7 cellular contexts compared by ENCODE assay signal in the genomic region with DNA sequence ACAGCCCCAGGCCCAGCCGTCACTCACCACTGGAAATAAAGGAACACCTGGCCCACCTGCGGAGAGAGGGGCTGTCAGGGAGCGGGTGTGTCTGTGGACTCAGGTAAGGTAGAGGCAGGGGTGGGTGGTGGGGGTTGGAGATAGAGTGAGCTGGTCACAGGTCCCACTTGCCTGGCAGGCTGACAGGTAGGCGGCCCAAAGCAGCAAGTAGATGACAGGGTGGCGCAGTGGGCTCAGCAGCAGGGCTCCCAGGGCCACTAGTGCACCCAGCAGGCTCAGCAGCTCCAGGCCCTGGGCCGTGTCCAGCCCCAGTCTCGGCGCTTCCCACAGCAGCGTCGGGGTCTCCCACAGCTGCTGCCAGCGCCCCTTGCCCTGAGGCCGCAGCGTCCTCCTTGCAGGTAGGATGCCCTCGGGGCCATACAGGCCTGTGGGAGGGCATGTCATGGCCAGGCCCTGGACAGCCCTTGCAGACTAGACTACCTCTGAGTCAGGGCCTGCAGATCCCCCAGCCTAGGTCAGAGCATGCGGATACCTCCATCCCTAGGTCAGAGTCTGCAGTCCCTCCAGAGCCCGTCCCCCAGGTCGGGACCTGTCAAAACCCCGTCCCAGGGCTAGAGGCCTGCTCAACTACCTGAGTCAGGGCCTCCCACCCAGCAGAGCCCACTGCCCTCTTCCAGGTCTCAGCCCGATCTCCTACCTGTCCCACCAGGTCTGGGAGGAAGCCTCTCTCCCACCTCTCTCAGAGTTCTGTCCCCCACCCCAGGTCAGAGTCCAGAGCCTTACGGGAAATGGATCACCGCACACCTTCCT. TPM values are rescaled to one million over a fixed set of nuclear protein-coding genes. Genes with fewer than 3 reads are reported as not detected.
DNase-seq lines count a peak whose midpoint lies in the region; ATAC-seq, FAIRE-seq and TF ChIP-seq lines count a peak whose summit lies in the region.

No MANE protein-coding gene starts in this region.

- no peaks in the 10 kb centered on the region for H3K9me1 ChIP-seq in K562 (ENCODE audit: control insufficient read depth, insufficient read depth, low read length)

- H2AFZ ChIP-seq in K562 (ENCODE audit: low read depth, low read length) = peak overlapping the region; percentile 93

- H3K36me3 ChIP-seq in K562 (ENCODE audit: control insufficient read depth, insufficient read depth, low read length) = peaks cover 29% of the 10 kb centered on the region; the same call in 1 of the 3 replicates
- peaks cover 44% of the 10 kb centered on the region for H3K36me3 ChIP-seq in thymus (ENCODE audit: control insufficient read depth, insufficient read depth)

- no peak for TF ChIP-seq CTCF in K562 (IDR thresholded peaks at IDR 0.05 in 2 of 3, conservative IDR thresholded peaks at IDR 0.05 in 1 of 3; ENCODE audit: insufficient read depth in 2 of 3, low read depth in 1 of 3, low read length in 3 of 3)

- H3K27me3 ChIP-seq in K562 (ENCODE audit: control insufficient read depth in 2 of 2, insufficient read depth in 2 of 2, low read length in 2 of 2) (no peaks in the 10 kb centered on the region), thymus (ENCODE audit: control insufficient read depth, insufficient read depth) (no peaks in the 10 kb centered on the region)

- peak overlapping the region; percentile 74 for H3K27ac ChIP-seq in K562 (ENCODE audit: extremely low read depth, low read depth, low read length)
- H3K27ac ChIP-seq in thymus (ENCODE audit: low read depth) = peak overlapping the region; percentile 92

- TSS peak; percentile 75 for BruUV-seq in K562 (replicated peaks; lab: Mats Ljungman, UMichigan)

- peak overlapping the region; percentile 94 for H3K4me3 ChIP-seq in Jurkat, Clone E6-1 (ENCODE audit: low read length)
- H3K4me3 ChIP-seq in K562 = peak overlapping the region; percentile 87
- H3K4me3 ChIP-seq in thymus (ENCODE audit: low read length) = peak overlapping the region; percentile 96

- peaks cover 0 to 27% of the 10 kb centered on the region in 2 experiments; a peak in 3 of 5 replicates for H3K4me1 ChIP-seq in K562 (replicated peaks in 1 of 2; ENCODE audit: control insufficient read depth in 2 of 2, insufficient read depth in 2 of 2, low read length in 2 of 2)
- peaks cover 17% of the 10 kb centered on the region for H3K4me1 ChIP-seq in thymus (ENCODE audit: control insufficient read depth, insufficient read depth, low read length)

- WGBS in K562 (ENCODE audit: insufficient coverage, low coverage, missing lambda C conversion rate) = 22% methylated on average over 6 of the region's 21 CpGs
- 59% methylated on average over 21 of the region's 21 CpGs for WGBS in thymus

- CTCF ChIA-PET in K562 (lab: Yijun Ruan, JAX; ENCODE audit: low intra/inter-chr PET ratio) = no interaction called here

- intact Hi-C loops in K562 (cut with micrococcal nuclease) = no loop called here
- intact Hi-C loops in left colon (cut with DNase I, micrococcal nuclease) = no loop called here

- H3K79me2 ChIP-seq in K562 (ENCODE audit: control insufficient read depth, insufficient read depth, low read length) = peaks cover 38% of the 10 kb centered on the region

- POLR2A ChIA-PET in K562 (lab: Yijun Ruan, JAX) = interaction anchor here (0.6 to 5.7 kb wide), 3 partner anchors 10 to 317 kb away, joined by 3 to 65 read pairs (median 4); a partner anchor contains a TSS

- no peak for DNase-seq in Jurkat, Clone E6-1 (ENCODE audit: low read depth, low spot score)
- peak in 3 of 4 experiments; percentile 21 to 23 (median 21) for DNase-seq in K562 (ENCODE audit: extremely low read depth in 1 of 4, low spot score in 3 of 4)
- DNase-seq in left colon = peak; percentile 47 to 49
- DNase-seq in KBM-7 = no peak
- no peak for DNase-seq in SIG-M5 treated with dmso at 0.1 percent for 504 hours (lab: John Stamatoyannopoulos, UW; ENCODE audit: unreplicated experiment)

- in situ Hi-C loops in K562 (cut with MboI) (no loop called here), KBM-7 (cut with MboI; ENCODE audit: low pct_unique_long_range_greater_than_20kb, low sequenced_read_pairs) (no loop called here)

- peak overlapping the region; percentile 91 for H3K4me2 ChIP-seq in K562 (ENCODE audit: insufficient read depth, low read length)

- TF ChIP-seq EP300 in K562 (IDR thresholded peaks at IDR 0.05; ENCODE audit: low read length) = no peak

- H4K20me1 ChIP-seq in K562 (replicated peaks; ENCODE audit: control insufficient read depth, insufficient read depth, low read length) = no peaks in the 10 kb centered on the region

- no peak for TF ChIP-seq RAD21 in K562 (CRISPR knock-in tag; conservative IDR thresholded peaks at IDR 0.05 in 1 of 2, IDR thresholded peaks at IDR 0.05 in 1 of 2)

- H3K9me3 ChIP-seq in K562 (replicated peaks; ENCODE audit: control insufficient read depth, insufficient read depth, low read depth, low read length) = no peaks in the 10 kb centered on the region
- H3K9me3 ChIP-seq in thymus (ENCODE audit: control insufficient read depth) = no peaks in the 10 kb centered on the region

- FAIRE-seq in K562 (lab: Jason Lieb, UNC) = no peak

- ATAC-seq in GM19438 (IDR thresholded peaks at IDR 0.05; ENCODE audit: low read depth, unreplicated experiment) = peak; percentile 11
- peak; percentile 36 for ATAC-seq in K562
- ATAC-seq in left colon = peak; percentile 3

- no peak for TF ChIP-seq POLR2A in K562 (conservative IDR thresholded peaks at IDR 0.05)

- H3K9ac ChIP-seq in K562 (ENCODE audit: insufficient read depth in 1 of 2, low read depth in 2 of 2, low read length in 2 of 2) = peak overlapping the region; percentile 85 to 96

RNA-seq across cellular contexts. Expression of a gene that starts 0.7 kb away (rescaled TPM):
- 41.7 TPM for polyA plus RNA-seq in Jurkat, Clone E6-1 (2012; ENCODE audit: insufficient read depth, insufficient read length)
- 23.7 and 131 TPM in 2 replicates for total RNA-seq in K562 (2011; cell fraction: chromatin; rRNA removed; ENCODE audit: low replicate concordance)
- 145 and 174 TPM in 2 replicates for total RNA-seq in K562 (2011; cell fraction: nucleolus; rRNA removed)
- 53.0 and 58.1 TPM in 2 replicates for total RNA-seq in K562 (2011; cell fraction: nucleoplasm; rRNA removed)
- 18.1 and 26.0 TPM in 2 replicates for total RNA-seq in K562 (2014; rRNA removed)
- 0.67 and 1.2 TPM in 2 replicates for total RNA-seq in K562 (2014; rRNA removed; fragmentation: Illumina TruSeq; extraction: Trizol)
- total RNA-seq in K562 (2015; rRNA removed; fragmentation: Illumina TruSeq; extraction: Trizol) = 7.5 and 7.6 TPM in 2 replicates
- total RNA-seq in K562 (2021) = 35.8 and 37.1 TPM in 2 replicates
- polyA plus RNA-seq in K562 (2011; rRNA removed) = 8.8 and 19.2 TPM in 2 replicates
- 17.7 and 43.8 TPM in 2 replicates for polyA plus RNA-seq in K562 (2011; cell fraction: cytosol; rRNA removed)
- 202 and 324 TPM in 2 replicates for polyA plus RNA-seq in K562 (2011; cell fraction: nucleus; rRNA removed)
- 22.2 and 47.8 TPM in 2 replicates for polyA plus RNA-seq in K562 (2012)
- polyA plus RNA-seq in K562 (2014; fragmentation: Illumina TruSeq; extraction: Trizol) = 3.2 and 13.6 TPM in 2 replicates
- under 1 TPM; 0.08 to 0.39 TPM for polyA plus RNA-seq in K562 (2014; fragmentation: Nextera tagmentation; extraction: Ambion mirVana)
- 31.7 and 32.7 TPM in 2 replicates for polyA plus RNA-seq in K562 (2014; rRNA removed)
- polyA minus RNA-seq in K562 (2011; rRNA and poly(A)+ RNA removed) = 3.2 and 3.9 TPM in 2 replicates
- 17.6 and 18.8 TPM in 2 replicates for polyA minus RNA-seq in K562 (2011; cell fraction: cytosol; rRNA and poly(A)+ RNA removed)
- polyA minus RNA-seq in K562 (2011; cell fraction: nucleus; rRNA and poly(A)+ RNA removed) = 38.4 and 48.2 TPM in 2 replicates
- 10 to 100 TPM; 58.7 to 59.3 TPM for total RNA-seq in left colon
- 90.2 TPM for polyA plus RNA-seq in thymus

RNA-seq across cellular contexts. Expression of a gene that starts 1.2 kb away (rescaled TPM):
- polyA plus RNA-seq in Jurkat, Clone E6-1 (2012; ENCODE audit: insufficient read depth, insufficient read length) = 86.5 TPM
- 73.5 and 259 TPM in 2 replicates for total RNA-seq in K562 (2011; cell fraction: chromatin; rRNA removed; ENCODE audit: low replicate concordance)
- 203 and 218 TPM in 2 replicates for total RNA-seq in K562 (2011; cell fraction: nucleolus; rRNA removed)
- total RNA-seq in K562 (2011; cell fraction: nucleoplasm; rRNA removed) = 91.6 and 121 TPM in 2 replicates
- 72.3 and 79.2 TPM in 2 replicates for total RNA-seq in K562 (2014; rRNA removed)
- 20.2 and 24.3 TPM in 2 replicates for total RNA-seq in K562 (2014; rRNA removed; fragmentation: Illumina TruSeq; extraction: Trizol)
- 40.5 and 42.9 TPM in 2 replicates for total RNA-seq in K562 (2015; rRNA removed; fragmentation: Illumina TruSeq; extraction: Trizol)
- 83.2 and 88.6 TPM in 2 replicates for total RNA-seq in K562 (2021)
- 31.2 and 43.9 TPM in 2 replicates for polyA plus RNA-seq in K562 (2011; rRNA removed)
- polyA plus RNA-seq in K562 (2011; cell fraction: cytosol; rRNA removed) = 48.1 and 62.5 TPM in 2 replicates
- polyA plus RNA-seq in K562 (2011; cell fraction: nucleus; rRNA removed) = 140 and 169 TPM in 2 replicates
- 46.4 and 80.8 TPM in 2 replicates for polyA plus RNA-seq in K562 (2012)
- polyA plus RNA-seq in K562 (2014; fragmentation: Illumina TruSeq; extraction: Trizol) = 32.4 and 44.0 TPM in 2 replicates
- polyA plus RNA-seq in K562 (2014; fragmentation: Nextera tagmentation; extraction: Ambion mirVana) = 10 to 100 TPM in 1 of 2 experiments, 1 to 10 TPM in 1; 3.6 to 10.0 TPM
- 63.3 and 67.1 TPM in 2 replicates for polyA plus RNA-seq in K562 (2014; rRNA removed)
- polyA minus RNA-seq in K562 (2011; rRNA and poly(A)+ RNA removed) = 20.3 and 21.0 TPM in 2 replicates
- 44.2 and 53.0 TPM in 2 replicates for polyA minus RNA-seq in K562 (2011; cell fraction: cytosol; rRNA and poly(A)+ RNA removed)
- 37.6 and 55.5 TPM in 2 replicates for polyA minus RNA-seq in K562 (2011; cell fraction: nucleus; rRNA and poly(A)+ RNA removed)
- 10 to 100 TPM; 26.6 to 27.1 TPM for total RNA-seq in left colon
- polyA plus RNA-seq in thymus = 40.8 TPM

RNA-seq across cellular contexts. Expression of a gene that starts 18.6 kb away (rescaled TPM):
- 5.8 TPM for polyA plus RNA-seq in Jurkat, Clone E6-1 (2012; ENCODE audit: insufficient read depth, insufficient read length)
- total RNA-seq in K562 (2011; cell fraction: chromatin; rRNA removed; ENCODE audit: low replicate concordance) = not detected in 2 replicates
- total RNA-seq in K562 (2011; cell fraction: nucleolus; rRNA removed) = 1.0 and 3.9 TPM in 2 replicates
- not detected in 2 replicates for total RNA-seq in K562 (2011; cell fraction: nucleoplasm; rRNA removed)
- 2.2 and 2.6 TPM in 2 replicates for total RNA-seq in K562 (2014; rRNA removed)
- not detected in 2 replicates for total RNA-seq in K562 (2014; rRNA removed; fragmentation: Illumina TruSeq; extraction: Trizol)
- 0.26 and 0.69 TPM in 2 replicates for total RNA-seq in K562 (2015; rRNA removed; fragmentation: Illumina TruSeq; extraction: Trizol)
- total RNA-seq in K562 (2021) = 4.0 and 8.9 TPM in 2 replicates
- 1.1 and 2.2 TPM in 2 replicates for polyA plus RNA-seq in K562 (2011; rRNA removed)
- 2.9 and 6.2 TPM in 2 replicates for polyA plus RNA-seq in K562 (2011; cell fraction: cytosol; rRNA removed)
- 0.51 and 1.7 TPM in 2 replicates for polyA plus RNA-seq in K562 (2011; cell fraction: nucleus; rRNA removed)
- polyA plus RNA-seq in K562 (2012) = 1.7 and 7.0 TPM in 2 replicates
- polyA plus RNA-seq in K562 (2014; fragmentation: Illumina TruSeq; extraction: Trizol) = 0.34 TPM in 1 of 2 replicates, not detected in the other
- polyA plus RNA-seq in K562 (2014; fragmentation: Nextera tagmentation; extraction: Ambion mirVana) = not detected
- polyA plus RNA-seq in K562 (2014; rRNA removed) = 1.0 and 2.2 TPM in 2 replicates
- not detected in 2 replicates for polyA minus RNA-seq in K562 (2011; rRNA and poly(A)+ RNA removed)
- polyA minus RNA-seq in K562 (2011; cell fraction: cytosol; rRNA and poly(A)+ RNA removed) = 1.2 TPM in 1 of 2 replicates, not detected in the other
- polyA minus RNA-seq in K562 (2011; cell fraction: nucleus; rRNA and poly(A)+ RNA removed) = 0.89 and 1.2 TPM in 2 replicates
- 1 to 10 TPM; 5.5 to 5.7 TPM for total RNA-seq in left colon
- 9.8 TPM for polyA plus RNA-seq in thymus

RNA-seq across cellular contexts. Expression of a gene that starts 20.2 kb away (rescaled TPM):
- polyA plus RNA-seq in Jurkat, Clone E6-1 (2012; ENCODE audit: insufficient read depth, insufficient read length) = 0.98 TPM
- total RNA-seq in K562 (2011; cell fraction: chromatin; rRNA removed; ENCODE audit: low replicate concordance) = 0.46 TPM in 1 of 2 replicates, not detected in the other
- 0.39 TPM in 1 of 2 replicates, not detected in the other for total RNA-seq in K562 (2011; cell fraction: nucleolus; rRNA removed)
- total RNA-seq in K562 (2011; cell fraction: nucleoplasm; rRNA removed) = 0.59 TPM in 1 of 2 replicates, not detected in the other
- total RNA-seq in K562 (2014; rRNA removed) (not detected in 2 replicates), K562 (2014; rRNA removed; fragmentation: Illumina TruSeq; extraction: Trizol) (not detected in 2 replicates), K562 (2015; rRNA removed; fragmentation: Illumina TruSeq; extraction: Trizol) (not detected in 2 replicates), K562 (2021) (not detected in 2 replicates), left colon (not detected)
- polyA plus RNA-seq in K562 (2011; rRNA removed) (0.08 TPM in 2 replicates), K562 (2014; fragmentation: Illumina TruSeq; extraction: Trizol) (not detected in 2 replicates), K562 (2014; fragmentation: Nextera tagmentation; extraction: Ambion mirVana) (not detected), K562 (2014; rRNA removed) (not detected in 2 replicates), thymus (1.7 TPM)
- 0.10 TPM in 1 of 2 replicates, not detected in the other for polyA plus RNA-seq in K562 (2011; cell fraction: cytosol; rRNA removed)
- polyA plus RNA-seq in K562 (2011; cell fraction: nucleus; rRNA removed) = 0.35 and 0.81 TPM in 2 replicates
- polyA plus RNA-seq in K562 (2012) = 0.04 and 0.80 TPM in 2 replicates
- polyA minus RNA-seq in K562 (2011; rRNA and poly(A)+ RNA removed) = not detected in 2 replicates
- polyA minus RNA-seq in K562 (2011; cell fraction: cytosol; rRNA and poly(A)+ RNA removed) = not detected in 2 replicates
- not detected in 2 replicates for polyA minus RNA-seq in K562 (2011; cell fraction: nucleus; rRNA and poly(A)+ RNA removed)

RNA-seq across cellular contexts. Expression of a gene that starts 23.0 kb away (rescaled TPM):
- 1.4 TPM for polyA plus RNA-seq in Jurkat, Clone E6-1 (2012; ENCODE audit: insufficient read depth, insufficient read length)
- total RNA-seq in K562 (2011; cell fraction: chromatin; rRNA removed; ENCODE audit: low replicate concordance) = 0.30 TPM in 1 of 2 replicates, not detected in the other
- 1.3 and 1.4 TPM in 2 replicates for total RNA-seq in K562 (2011; cell fraction: nucleolus; rRNA removed)
- 0.46 TPM in 1 of 2 replicates, not detected in the other for total RNA-seq in K562 (2011; cell fraction: nucleoplasm; rRNA removed)
- total RNA-seq in K562 (2014; rRNA removed) (2.4 and 3.7 TPM in 2 replicates), K562 (2014; rRNA removed; fragmentation: Illumina TruSeq; extraction: Trizol) (not detected in 2 replicates), K562 (2015; rRNA removed; fragmentation: Illumina TruSeq; extraction: Trizol) (not detected in 2 replicates), K562 (2021) (2.6 and 4.0 TPM in 2 replicates), left colon (10 to 100 TPM; 32.0 to 33.0 TPM)
- polyA plus RNA-seq in K562 (2011; rRNA removed) (0.17 and 0.27 TPM in 2 replicates), K562 (2014; fragmentation: Illumina TruSeq; extraction: Trizol) (not detected in 2 replicates), K562 (2014; fragmentation: Nextera tagmentation; extraction: Ambion mirVana) (under 1 TPM in 1 of 2 experiments, not detected in 1; 0.03 TPM), K562 (2014; rRNA removed) (2.7 and 2.8 TPM in 2 replicates), thymus (156 TPM)
- 1.0 and 5.9 TPM in 2 replicates for polyA plus RNA-seq in K562 (2011; cell fraction: cytosol; rRNA removed)
- 0.77 and 1.7 TPM in 2 replicates for polyA plus RNA-seq in K562 (2011; cell fraction: nucleus; rRNA removed)
- polyA plus RNA-seq in K562 (2012) = 2.1 and 4.6 TPM in 2 replicates
- polyA minus RNA-seq in K562 (2011; rRNA and poly(A)+ RNA removed) = not detected in 2 replicates
- polyA minus RNA-seq in K562 (2011; cell fraction: cytosol; rRNA and poly(A)+ RNA removed) = not detected in 2 replicates
- polyA minus RNA-seq in K562 (2011; cell fraction: nucleus; rRNA and poly(A)+ RNA removed) = 0.67 and 0.94 TPM in 2 replicates

Comparison
In these comparisons a context has a peak if more than half of its experiments do, and no peak if none do; other contexts are left out.
1. DNase-seq: peak in K562 (3 of 4) and left colon (2 of 2); none in Jurkat, Clone E6-1 (single experiment), KBM-7 (single experiment) and SIG-M5 treated with dmso at 0.1 percent for 504 hours (single experiment).
2. Peak in every context shown above with its lines, with median percentiles within 50 percentile points of each other: ATAC-seq and H3K4me3 ChIP-seq.